ENCODE assay signal across 2 cellular contexts in the genomic region with DNA sequence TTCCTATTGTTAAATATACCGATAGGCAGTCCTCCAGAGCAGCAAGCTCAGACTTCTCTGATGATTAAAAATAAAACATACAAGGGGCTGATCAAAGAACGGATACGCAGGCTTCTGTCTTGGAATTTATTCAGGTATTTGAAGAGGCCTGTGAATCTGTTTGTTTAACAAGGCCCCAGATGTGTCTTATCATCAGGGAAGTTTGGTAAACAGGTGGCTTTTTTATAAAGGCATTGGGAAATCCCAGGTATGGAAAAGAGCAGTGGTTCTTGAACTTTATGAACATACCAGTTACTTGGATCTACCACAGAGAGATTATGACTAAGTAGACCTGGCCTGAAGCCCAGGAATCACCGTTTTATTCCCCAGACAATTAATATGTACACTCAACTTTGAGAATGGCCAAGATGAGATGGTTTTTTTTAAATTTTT.
TF ChIP-seq lines count a peak whose summit lies in the region.

No MANE protein-coding gene starts in this region.

TF ChIP-seq in A549, 52 proteins besides CTCF, POLR2A, EP300 and RAD21:
- TF ChIP-seq CEBPB (IDR thresholded peaks at IDR 0.05) (peak; percentile 86; a peak in 3 of 4 replicates), FOSL2 (IDR thresholded peaks at IDR 0.05) (peak; percentile 51; the same call in 1 of the 2 replicates), FOSL2 (CRISPR knock-in tag; IDR thresholded peaks at IDR 0.05) (peak; percentile 54), JUNB (IDR thresholded peaks at IDR 0.05) (peak; percentile 93), CHD4 (IDR thresholded peaks at IDR 0.05; ENCODE audit: borderline replicate concordance) (no peak), MYC (IDR thresholded peaks at IDR 0.05; ENCODE audit: borderline replicate concordance, low read length) (no peak), SREBF2 (IDR thresholded peaks at IDR 0.05) (no peak), GATA3 (IDR thresholded peaks at IDR 0.05; ENCODE audit: borderline replicate concordance) (peak; percentile 91), BCL3 (IDR thresholded peaks at IDR 0.05) (peak; percentile 95), JUN (IDR thresholded peaks at IDR 0.05) (peak; percentile 86 to 94; a peak in 4 of 5 replicates), KDM1A (IDR thresholded peaks at IDR 0.05; ENCODE audit: low read depth) (no peak), SMC3 (IDR thresholded peaks at IDR 0.05) (peak; percentile 43; the same call in 2 of the 3 replicates)

TF ChIP-seq in HCT116, 20 proteins besides CTCF, POLR2A, EP300 and RAD21:
- TF ChIP-seq CBX3 (IDR thresholded peaks at IDR 0.05; ENCODE audit: low read depth), result 0 out of 2 replicates have a peak, but pooled peaks have one; percentile 24
- peak; percentile 63 for TF ChIP-seq FOSL1 (IDR thresholded peaks at IDR 0.05; ENCODE audit: low read depth)
- TF ChIP-seq TCF7L2 (IDR thresholded peaks at IDR 0.05; ENCODE audit: borderline replicate concordance, extremely low read depth, insufficient read depth, insufficient read length), result peak; percentile 71
- TF ChIP-seq, protein P1, sequence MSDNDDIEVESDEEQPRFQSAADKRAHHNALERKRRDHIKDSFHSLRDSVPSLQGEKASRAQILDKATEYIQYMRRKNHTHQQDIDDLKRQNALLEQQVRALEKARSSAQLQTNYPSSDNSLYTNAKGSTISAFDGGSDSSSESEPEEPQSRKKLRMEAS (IDR thresholded peaks at IDR 0.05), result no peak
- peak; percentile 44 for TF ChIP-seq SP1 (IDR thresholded peaks at IDR 0.05; ENCODE audit: low read depth)
- 0 out of 2 replicates have a peak, but pooled peaks have one; percentile 30 for TF ChIP-seq SRF (IDR thresholded peaks at IDR 0.05; ENCODE audit: low read depth)
- TF ChIP-seq, protein P2, sequence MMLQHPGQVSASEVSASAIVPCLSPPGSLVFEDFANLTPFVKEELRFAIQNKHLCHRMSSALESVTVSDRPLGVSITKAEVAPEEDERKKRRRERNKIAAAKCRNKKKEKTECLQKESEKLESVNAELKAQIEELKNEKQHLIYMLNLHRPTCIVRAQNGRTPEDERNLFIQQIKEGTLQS (IDR thresholded peaks at IDR 0.05), result no peak
- peak; percentile 35; the same call in 1 of the 2 replicates for TF ChIP-seq JUND (IDR thresholded peaks at IDR 0.05)
- TF ChIP-seq, protein P3, sequence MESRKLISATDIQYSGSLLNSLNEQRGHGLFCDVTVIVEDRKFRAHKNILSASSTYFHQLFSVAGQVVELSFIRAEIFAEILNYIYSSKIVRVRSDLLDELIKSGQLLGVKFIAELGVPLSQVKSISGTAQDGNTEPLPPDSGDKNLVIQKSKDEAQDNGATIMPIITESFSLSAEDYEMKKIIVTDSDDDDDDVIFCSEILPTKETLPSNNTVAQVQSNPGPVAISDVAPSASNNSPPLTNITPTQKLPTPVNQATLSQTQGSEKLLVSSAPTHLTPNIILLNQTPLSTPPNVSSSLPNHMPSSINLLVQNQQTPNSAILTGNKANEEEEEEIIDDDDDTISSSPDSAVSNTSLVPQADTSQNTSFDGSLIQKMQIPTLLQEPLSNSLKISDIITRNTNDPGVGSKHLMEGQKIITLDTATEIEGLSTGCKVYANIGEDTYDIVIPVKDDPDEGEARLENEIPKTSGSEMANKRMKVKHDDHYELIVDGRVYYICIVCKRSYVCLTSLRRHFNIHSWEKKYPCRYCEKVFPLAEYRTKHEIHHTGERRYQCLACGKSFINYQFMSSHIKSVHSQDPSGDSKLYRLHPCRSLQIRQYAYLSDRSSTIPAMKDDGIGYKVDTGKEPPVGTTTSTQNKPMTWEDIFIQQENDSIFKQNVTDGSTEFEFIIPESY (IDR thresholded peaks at IDR 0.05; ENCODE audit: extremely low read depth, insufficient replicate concordance, low read length), result no peak
- no peak for TF ChIP-seq ZFX (IDR thresholded peaks at IDR 0.05)
- TF ChIP-seq SIN3A (IDR thresholded peaks at IDR 0.05; ENCODE audit: low read depth), result peak; percentile 47
- TF ChIP-seq CEBPB (IDR thresholded peaks at IDR 0.05; ENCODE audit: low read depth), result peak; percentile 74
